ENCODE assay signal across 18 cellular contexts in the genomic region with DNA sequence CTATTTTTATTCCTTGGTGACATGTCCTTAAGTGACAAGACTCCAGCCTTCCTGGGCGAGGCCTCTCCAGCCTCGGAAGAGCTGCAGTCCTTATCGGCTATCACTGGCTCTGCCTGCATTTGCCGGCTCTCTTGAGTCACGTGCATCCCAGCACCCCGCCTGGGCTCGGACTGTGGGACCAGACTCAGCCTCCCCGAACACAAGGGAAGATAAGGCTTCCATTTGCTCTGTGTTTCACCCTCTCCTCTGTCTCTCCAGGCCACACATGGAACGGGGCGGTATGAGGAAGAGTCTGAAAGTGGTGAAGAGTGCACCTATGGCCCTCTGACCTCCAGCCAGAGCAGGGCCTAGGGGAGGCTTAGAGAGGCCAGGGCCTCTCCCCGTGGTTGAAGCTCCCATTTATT. TPM values are rescaled to one million over a fixed set of nuclear protein-coding genes. Genes with fewer than 3 reads are reported as not detected.
DNase-seq lines count a peak whose midpoint lies in the region; ATAC-seq and TF ChIP-seq lines count a peak whose summit lies in the region.
"Had no signal": no experiment of that assay in that cellular context is flagged by ENCODE, and none has a peak within 500 bp of the region (broad histone marks: within the 10 kb centered on the region; RNA-seq: fewer than 3 reads in every experiment).

No MANE protein-coding gene starts in this region.

- no peak overlapping the region for H2AFZ ChIP-seq in osteoblast (ENCODE audit: low read length)

- H3K9me3 ChIP-seq in RWPE2 (ENCODE audit: severe bottlenecking) (no peaks in the 10 kb centered on the region), osteoblast (ENCODE audit: low read depth, low read length) (no peaks in the 10 kb centered on the region)
- H3K9me3 ChIP-seq: SK-N-SH had no signal

- H3K4me1 ChIP-seq in RWPE2 (ENCODE audit: insufficient read depth, poor library complexity, severe bottlenecking): no peaks in the 10 kb centered on the region
- H3K4me1 ChIP-seq in osteoblast (ENCODE audit: insufficient read depth, low read length): no peaks in the 10 kb centered on the region

- H3K27me3 Mint-ChIP-seq in chondrocyte (ENCODE audit: low read depth) (peaks cover 14% of the 10 kb centered on the region), nephron progenitor cell (ENCODE audit: low read depth, poor library complexity) (peaks cover 6% of the 10 kb centered on the region)

- no peaks in the 10 kb centered on the region for H3K79me2 ChIP-seq in osteoblast (ENCODE audit: insufficient read depth, low read length)

- no peak overlapping the region for H3K27ac ChIP-seq in RWPE2 (ENCODE audit: poor library complexity, severe bottlenecking)
- H3K27ac ChIP-seq in osteoblast (ENCODE audit: low read depth, low read length): no peak overlapping the region
- H3K27ac ChIP-seq: C4-2B had no signal

- H3K27ac Mint-ChIP-seq in chondrocyte (ENCODE audit: unreplicated experiment): no peak overlapping the region
- H3K27ac Mint-ChIP-seq in nephron progenitor cell: no peak overlapping the region
- H3K27ac Mint-ChIP-seq: H9 had no signal

- intact Hi-C loops in left cardiac atrium (cut with DNase I): no loop called here

- no peak overlapping the region for H3K4me3 ChIP-seq in RWPE2 (ENCODE audit: severe bottlenecking)
- no peak overlapping the region for H3K4me3 ChIP-seq in osteoblast (ENCODE audit: insufficient read depth, low read length)

- no peak for TF ChIP-seq CTCF in RWPE2 (IDR thresholded peaks at IDR 0.05; ENCODE audit: poor library complexity, severe bottlenecking)
- no peak for TF ChIP-seq CTCF in chondrocyte (IDR thresholded peaks at IDR 0.05)
- no peak for TF ChIP-seq CTCF in osteoblast (IDR thresholded peaks at IDR 0.05; ENCODE audit: extremely low read depth, low read depth, low read length)
- no peak for TF ChIP-seq CTCF in nephron progenitor cell (IDR thresholded peaks at IDR 0.05)

- no peaks in the 10 kb centered on the region for H3K9me3 Mint-ChIP-seq in chondrocyte (ENCODE audit: low read depth)
- no peaks in the 10 kb centered on the region for H3K9me3 Mint-ChIP-seq in nephron progenitor cell

- ATAC-seq in RWPE2 (ENCODE audit: low read depth) (no peak), left cardiac atrium (peak; percentile 76 to 77), GM18868 (IDR thresholded peaks at IDR 0.05; ENCODE audit: unreplicated experiment) (no peak)
- ATAC-seq: HepG2 had no signal

- no peaks in the 10 kb centered on the region for H4K20me1 ChIP-seq in osteoblast (ENCODE audit: insufficient read depth, low read length)

- no peaks in the 10 kb centered on the region for H3K36me3 ChIP-seq in RWPE2 (ENCODE audit: low read depth)
- no peaks in the 10 kb centered on the region for H3K36me3 ChIP-seq in osteoblast (ENCODE audit: insufficient read depth, low read length)

- peaks cover 2% of the 10 kb centered on the region for H3K4me1 Mint-ChIP-seq in chondrocyte (ENCODE audit: low read depth)
- H3K4me1 Mint-ChIP-seq in nephron progenitor cell: peaks cover 4% of the 10 kb centered on the region
- H3K4me1 Mint-ChIP-seq: H9 had no signal

- peak; percentile 14 for DNase-seq in RWPE2 (ENCODE audit: low spot score)
- DNase-seq in chondrocyte (ENCODE audit: low spot score): peak; percentile 72
- no peak for DNase-seq in left cardiac atrium
- peak; percentile 10 for DNase-seq in osteoblast (ENCODE audit: insufficient read length, low spot score, missing footprints)
- no peak for DNase-seq in NCI-H1694 (lab: John Stamatoyannopoulos, UW)
- no peak for DNase-seq in nephron progenitor cell
- no peak for DNase-seq in AG08396 (ENCODE audit: low spot score)
- DNase-seq: DMS79, H9, KG1, NCI-H1105 treated with DMSO at 0.1 percent for 48 hours, NCI-H1694 treated with DMSO at 0.1 percent for 48 hours, NCI-H345, NCI-H524 treated with DMSO at 0.1 percent for 48 hours, SK-N-SH had no signal

- H3K27me3 ChIP-seq in RWPE2 (ENCODE audit: insufficient read depth, poor library complexity, severe bottlenecking) (no peaks in the 10 kb centered on the region), osteoblast (ENCODE audit: insufficient read depth, low read length) (peaks cover 7% of the 10 kb centered on the region)

- H3K4me3 Mint-ChIP-seq in chondrocyte (ENCODE audit: unreplicated experiment): no peak overlapping the region
- H3K4me3 Mint-ChIP-seq in nephron progenitor cell: no peak overlapping the region
- H3K4me3 Mint-ChIP-seq: H9 had no signal

- H3K4me2 ChIP-seq in osteoblast (ENCODE audit: insufficient read depth, low read length): no peak overlapping the region
- H3K4me2 ChIP-seq: SK-N-SH had no signal

- H3K36me3 Mint-ChIP-seq in chondrocyte (ENCODE audit: low read depth): no peaks in the 10 kb centered on the region
- no peaks in the 10 kb centered on the region for H3K36me3 Mint-ChIP-seq in nephron progenitor cell (ENCODE audit: low read depth)

RNA-seq across cellular contexts. Expression of gene GDF2, which starts 4.7 kb away (rescaled TPM):
- not detected in 3 replicates for total RNA-seq in chondrocyte
- not detected for total RNA-seq in left cardiac atrium
- not detected in 2 replicates for total RNA-seq in osteoblast
- total RNA-seq: H9, HepG2 had no signal

RNA-seq across cellular contexts. Expression of gene RBP3, which starts 21.2 kb away (rescaled TPM):
- not detected in 3 replicates for total RNA-seq in chondrocyte
- not detected for total RNA-seq in left cardiac atrium
- not detected in 2 replicates for total RNA-seq in osteoblast
- total RNA-seq: H9, HepG2 had no signal

RNA-seq across cellular contexts. Expression of gene GDF10, which starts 26.9 kb away (rescaled TPM):
- total RNA-seq in chondrocyte (0.31 to 3.2 TPM (median 0.67 TPM) in 3 replicates), left cardiac atrium (1 to 10 TPM in 1 of 2 donors, under 1 TPM in 1; 0.89 to 1.4 TPM), osteoblast (under 0.01 TPM in 2 replicates)
- total RNA-seq: HepG2 had no signal

RNA-seq across cellular contexts. Expression of gene ZNF488, which starts 57.2 kb away (rescaled TPM):
- total RNA-seq in chondrocyte (0.10 to 1.1 TPM (median 0.17 TPM) in 3 replicates), left cardiac atrium (not detected), osteoblast (under 0.01 and 0.29 TPM in 2 replicates)

Comparison
In these comparisons a context has a peak if more than half of its experiments do, and no peak if none do; other contexts are left out.
1. ATAC-seq: peak in left cardiac atrium (2 of 2); none in RWPE2 (single experiment) and GM18868 (single experiment).
2. DNase-seq: peak in RWPE2 (single experiment), chondrocyte (single experiment) and osteoblast (single experiment); none in left cardiac atrium (single experiment), NCI-H1694 (single experiment), nephron progenitor cell (single experiment) and AG08396 (single experiment).